ENCODE assay signal across 8 cellular contexts in genomic region chr18:74342416-74343043, GRCh38. TPM values are rescaled to one million over a fixed set of nuclear protein-coding genes. Genes with fewer than 3 reads are reported as not detected.
A peak's percentile ranks its signal among the peaks of the same experiment; 100 is the strongest.
DNase-seq lines count a peak whose midpoint lies in the region; ATAC-seq, FAIRE-seq and TF ChIP-seq lines count a peak whose summit lies in the region.

No MANE protein-coding gene starts in this region.

- H3K4me3 Mint-ChIP-seq in CD4-positive, CD25-positive, alpha-beta regulatory T cell, result no peak overlapping the region
- no peak overlapping the region for H3K4me3 Mint-ChIP-seq in MCF 10A (ENCODE audit: unreplicated experiment)

- H3K4me1 ChIP-seq in CD4-positive, CD25-positive, alpha-beta regulatory T cell (ENCODE audit: control insufficient read depth, insufficient read depth, low read length, poor library complexity, severe bottlenecking), result no peaks in the 10 kb centered on the region
- H3K4me1 ChIP-seq in right lobe of liver, result no peaks in the 10 kb centered on the region

- no peaks in the 10 kb centered on the region for H3K4me1 Mint-ChIP-seq in CD4-positive, CD25-positive, alpha-beta regulatory T cell
- H3K4me1 Mint-ChIP-seq in MCF 10A (ENCODE audit: insufficient read depth, unreplicated experiment), result no peaks in the 10 kb centered on the region

- H3K9me3 ChIP-seq in CD4-positive, CD25-positive, alpha-beta regulatory T cell (ENCODE audit: control insufficient read depth in 2 of 2, low read length in 2 of 2), result no peaks in the 10 kb centered on the region
- no peaks in the 10 kb centered on the region for H3K9me3 ChIP-seq in right lobe of liver

- peaks cover 8% of the 10 kb centered on the region for H3K27me3 ChIP-seq in CD4-positive, CD25-positive, alpha-beta regulatory T cell (ENCODE audit: control insufficient read depth, insufficient read depth, low read length)
- H3K27me3 ChIP-seq in right lobe of liver, result no peaks in the 10 kb centered on the region

- TF ChIP-seq CTCF in MCF 10A (IDR thresholded peaks at IDR 0.05; ENCODE audit: unreplicated experiment) (peak; percentile 62), right lobe of liver (IDR thresholded peaks at IDR 0.05) (peak; percentile 67 to 86 (median 72))

- no peaks in the 10 kb centered on the region for H3K36me3 ChIP-seq in CD4-positive, CD25-positive, alpha-beta regulatory T cell (ENCODE audit: control insufficient read depth, insufficient read depth, low read length)
- no peaks in the 10 kb centered on the region for H3K36me3 ChIP-seq in right lobe of liver

- CTCF ChIA-PET in MCF 10A (lab: Yijun Ruan, JAX), result interaction anchor here (0.6 to 2.5 kb wide), 36 partner anchors 10 to 1645 kb away, joined by 3 to 89 read pairs (median 4); no protein-coding TSS in a partner anchor

- H3K27ac Mint-ChIP-seq in CD4-positive, CD25-positive, alpha-beta regulatory T cell, result peak overlapping the region in 1 of 3 donors; percentile 65
- no peak overlapping the region for H3K27ac Mint-ChIP-seq in MCF 10A (ENCODE audit: low read depth, unreplicated experiment)

- FAIRE-seq in HTR-8/SVneo (lab: Jason Lieb, UNC), result no peak

- peaks cover 20% of the 10 kb centered on the region for H3K27me3 Mint-ChIP-seq in CD4-positive, CD25-positive, alpha-beta regulatory T cell
- peaks cover 41% of the 10 kb centered on the region for H3K27me3 Mint-ChIP-seq in MCF 10A (ENCODE audit: insufficient read depth, unreplicated experiment)

- intact Hi-C loops in MCF 10A (cut with micrococcal nuclease) (loop anchor here (1.0 to 2.0 kb wide), 3 partner anchors 32 to 1638 kb away; no protein-coding TSS in a partner anchor), right lobe of liver (cut with DNase I) (loop anchor here in 1 of 2 donors (10.0 kb wide), 1 partner anchor 308 kb away; no protein-coding TSS in a partner anchor)

- no peaks in the 10 kb centered on the region for H3K36me3 Mint-ChIP-seq in CD4-positive, CD25-positive, alpha-beta regulatory T cell
- H3K36me3 Mint-ChIP-seq in MCF 10A (ENCODE audit: insufficient read depth, unreplicated experiment), result no peaks in the 10 kb centered on the region

- ATAC-seq in CD4-positive, CD25-positive, alpha-beta regulatory T cell (ENCODE audit: low read depth in 2 of 2), result no peak
- ATAC-seq in GM21390 (IDR thresholded peaks at IDR 0.05; ENCODE audit: unreplicated experiment) (peak; percentile 72), right lobe of liver (peak; percentile 66 to 80 (median 72)), GM21526 (IDR thresholded peaks at IDR 0.05; ENCODE audit: low FRiP score, unreplicated experiment) (no peak)

- POLR2A ChIA-PET in MCF 10A (lab: Yijun Ruan, JAX), result interaction anchor here (1.3 to 1.4 kb wide), 2 partner anchors 145 to 147 kb away, joined by 3 to 4 read pairs; no protein-coding TSS in a partner anchor

- no peak for TF ChIP-seq POLR2A in right lobe of liver (IDR thresholded peaks at IDR 0.05)

- no TSS peak for BruUV-seq in MCF 10A (replicated peaks; lab: Mats Ljungman, UMichigan)

- peaks cover 0 to under 1% (median 0%) of the 10 kb centered on the region in 7 donors for H3K9me3 Mint-ChIP-seq in CD4-positive, CD25-positive, alpha-beta regulatory T cell
- no peaks in the 10 kb centered on the region for H3K9me3 Mint-ChIP-seq in MCF 10A (ENCODE audit: unreplicated experiment)

- no peak overlapping the region for H3K4me3 ChIP-seq in CD4-positive, CD25-positive, alpha-beta regulatory T cell (ENCODE audit: low read depth, low read length)
- no peak overlapping the region for H3K4me3 ChIP-seq in right lobe of liver

- H3K27ac ChIP-seq in CD4-positive, CD25-positive, alpha-beta regulatory T cell (ENCODE audit: insufficient read depth, low read length, poor library complexity, severe bottlenecking), result no peak overlapping the region
- no peak overlapping the region for H3K27ac ChIP-seq in right lobe of liver

- WGBS in right lobe of liver (ENCODE audit: insufficient coverage, low coverage, low lambda C conversion rate, missing lambda C conversion rate), result 10% methylated on average over 4 of the region's 4 CpGs

- peak in 2 of 3 donors; percentile 47 to 58 for DNase-seq in CD4-positive, CD25-positive, alpha-beta regulatory T cell
- DNase-seq in NCI-H526 treated with DMSO at 0.1 percent for 48 hours (lab: John Stamatoyannopoulos, UW) (peak; percentile 40), MCF 10A (ENCODE audit: unreplicated experiment) (peak; percentile 60), right lobe of liver (no peak), HTR-8/SVneo (ENCODE audit: insufficient read length, low spot score) (no peak)
- DNase-seq in activated CD4-positive, CD25-positive, alpha-beta regulatory T cell (lab: John Stamatoyannopoulos, UW), result no peak

RNA-seq across cellular contexts. Expression of gene C18orf63, which starts 26.9 kb away (rescaled TPM):
- total RNA-seq in CD4-positive, CD25-positive, alpha-beta regulatory T cell, result not detected
- not detected for polyA plus RNA-seq in CD4-positive, CD25-positive, alpha-beta regulatory T cell
- total RNA-seq in MCF 10A (2022) (not detected in 2 replicates), right lobe of liver (not detected)

RNA-seq across cellular contexts. Expression of gene CYB5A, which starts 50.8 kb away (rescaled TPM):
- total RNA-seq in CD4-positive, CD25-positive, alpha-beta regulatory T cell, result 11.1 TPM
- polyA plus RNA-seq in CD4-positive, CD25-positive, alpha-beta regulatory T cell, result 10 to 100 TPM; 43.2 to 54.3 (median 50.5) TPM
- 19.4 and 27.5 TPM in 2 replicates for total RNA-seq in MCF 10A (2022)
- 1,000 to 10,000 TPM in 2 of 6 experiments, 100 to 1,000 TPM in 4; 817 to 1,434 (median 907) TPM for total RNA-seq in right lobe of liver

Comparison
In these comparisons a context has a peak if more than half of its experiments do, and no peak if none do; other contexts are left out.
1. ATAC-seq: peak in GM21390 (single experiment) and right lobe of liver (4 of 4); none in CD4-positive, CD25-positive, alpha-beta regulatory T cell (0 of 2) and GM21526 (single experiment).
2. DNase-seq: peak in CD4-positive, CD25-positive, alpha-beta regulatory T cell (2 of 3), NCI-H526 treated with DMSO at 0.1 percent for 48 hours (single experiment) and MCF 10A (single experiment); none in right lobe of liver (0 of 3), activated CD4-positive, CD25-positive, alpha-beta regulatory T cell (0 of 4) and HTR-8/SVneo (single experiment).
3. RNA of gene CYB5A, which starts 50.8 kb away (total RNA-seq): 817 to 1,434 TPM in right lobe of liver; 19.4 to 27.5 TPM in MCF 10A and 11.1 TPM in CD4-positive, CD25-positive, alpha-beta regulatory T cell (single experiment); every median in the first group is over 10 times any median in the second.